ENCODE assay signal across 15 cellular contexts in genomic region chr12:75690556-75690955, GRCh38.
A peak's percentile ranks its signal among the peaks of the same experiment; 100 is the strongest.
DNase-seq lines count a peak whose midpoint lies in the region; ATAC-seq and TF ChIP-seq lines count a peak whose summit lies in the region.
"Had no signal": no experiment of that assay in that cellular context is flagged by ENCODE, and none has a peak within 500 bp of the region (broad histone marks: within the 10 kb centered on the region; RNA-seq: fewer than 3 reads in every experiment).

No MANE protein-coding gene starts in this region.

- peak overlapping the region; percentile 99 for H3K27ac ChIP-seq in ACC112 (ENCODE audit: low read depth, low read length)
- H3K27ac ChIP-seq: KMS-11, upper lobe of left lung had no signal

- H3K4me1 ChIP-seq in ACC112 (ENCODE audit: control insufficient read depth, insufficient read depth, low read length, unreplicated experiment): peaks cover 53% of the 10 kb centered on the region
- H3K4me1 ChIP-seq: upper lobe of left lung had no signal

- no peak overlapping the region for H2AFZ ChIP-seq in ACC112 (ENCODE audit: low read length, unreplicated experiment)

- in situ Hi-C loops in astrocyte of the cerebellum (cut with HindIII; ENCODE audit: low sequenced_read_pairs): no loop called here

- peak; percentile 99 for DNase-seq in HCEC 1CT
- DNase-seq in astrocyte of the cerebellum (ENCODE audit: low read depth): peak; percentile 98
- peak; percentile 86 for DNase-seq in glomerular visceral epithelial cell (ENCODE audit: extremely low spot score)
- DNase-seq in activated CD8-positive, alpha-beta memory T cell treated with anti-CD3 and anti-CD28 coated beads, Interleukin-2, amount 50 U/mL, for 4 hours: no peak
- no peak for DNase-seq in SKM-1 (lab: John Stamatoyannopoulos, UW; ENCODE audit: unreplicated experiment)
- DNase-seq in cortex of kidney (lab: John Stamatoyannopoulos, UW): no peak
- DNase-seq: activated CD4-positive, alpha-beta T cell treated with anti-CD3 and anti-CD28 coated beads for 36 hours; AML-193; cerebellar nuclear complex; DND-41; nephron progenitor cell; upper lobe of left lung had no signal

- H3K79me2 ChIP-seq in ACC112 (ENCODE audit: control insufficient read depth, insufficient read depth, low read length, unreplicated experiment): no peaks in the 10 kb centered on the region

- no peaks in the 10 kb centered on the region for H3K36me3 ChIP-seq in ACC112 (ENCODE audit: insufficient read depth, low read length)
- H3K36me3 ChIP-seq: upper lobe of left lung had no signal

- no peak for ATAC-seq in HG03520 (IDR thresholded peaks at IDR 0.05; ENCODE audit: unreplicated experiment)
- ATAC-seq: activated CD4-positive, alpha-beta T cell treated with anti-CD3 and anti-CD28 coated beads for 36 hours had no signal

- TF ChIP-seq CTCF in astrocyte of the cerebellum (IDR thresholded peaks at IDR 0.05; ENCODE audit: low read depth, low read length, missing control alignments): no peak

- H3K27me3 ChIP-seq in ACC112 (ENCODE audit: insufficient read depth, low read length): no peaks in the 10 kb centered on the region
- H3K27me3 ChIP-seq: upper lobe of left lung had no signal

- H3K4me3 ChIP-seq in ACC112 (ENCODE audit: low read depth, low read length) (0 out of 2 replicates have a peak overlapping the region, but pooled peaks have one; percentile 13), astrocyte of the cerebellum (ENCODE audit: low read depth, low read length) (no peak overlapping the region)
- H3K4me3 ChIP-seq: upper lobe of left lung had no signal

Comparison
In these comparisons a context has a peak if more than half of its experiments do, and no peak if none do; other contexts are left out.
1. DNase-seq: peak in HCEC 1CT (single experiment), astrocyte of the cerebellum (single experiment) and glomerular visceral epithelial cell (single experiment); none in activated CD8-positive, alpha-beta memory T cell treated with anti-CD3 and anti-CD28 coated beads, Interleukin-2, amount 50 U/mL, for 4 hours (single experiment), SKM-1 (single experiment) and cortex of kidney (single experiment).